In the genomic region with DNA sequence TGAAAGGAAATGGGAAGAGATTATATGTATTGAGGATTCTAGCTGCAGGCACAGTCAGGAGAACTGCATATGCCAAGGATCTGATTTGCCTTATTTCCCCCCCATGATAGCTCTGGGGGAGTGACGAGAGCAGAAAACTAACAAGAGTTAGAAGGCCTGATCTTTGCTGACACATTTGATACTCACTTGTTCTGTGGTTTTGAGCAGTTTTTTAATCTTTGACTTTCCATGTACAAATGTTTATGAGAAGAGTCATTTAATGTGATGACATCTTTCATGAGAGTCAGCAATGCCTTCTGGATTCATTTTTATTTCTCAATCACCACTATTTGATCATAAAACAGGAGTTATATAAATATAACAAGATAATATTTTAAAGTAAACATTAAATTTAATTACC, we compare ENCODE assay signal across 21 cellular contexts. TPM values are rescaled to one million over a fixed set of nuclear protein-coding genes. Genes with fewer than 3 reads are reported as not detected.
A peak's percentile ranks its signal among the peaks of the same experiment; 100 is the strongest.
DNase-seq lines count a peak whose midpoint lies in the region; ATAC-seq lines count a peak whose summit lies in the region.
"Had no signal": no experiment of that assay in that cellular context is flagged by ENCODE, and none has a peak within 500 bp of the region (broad histone marks: within the 10 kb centered on the region; RNA-seq: fewer than 3 reads in every experiment).

No MANE protein-coding gene starts in this region.

- no peak overlapping the region for H2AFZ ChIP-seq in ACC112 (ENCODE audit: low read length, unreplicated experiment)

- H3K27ac ChIP-seq in ACC112 (ENCODE audit: low read depth, low read length) = peak overlapping the region; percentile 88
- H3K27ac ChIP-seq: A549, SJCRH30, uterus had no signal

- H3K27ac Mint-ChIP-seq in activated naive CD8-positive, alpha-beta T cell treated with anti-CD3 and anti-CD28 coated beads for 36 hours = no peak overlapping the region

- H3K4me3 Mint-ChIP-seq in activated naive CD8-positive, alpha-beta T cell treated with anti-CD3 and anti-CD28 coated beads for 36 hours = no peak overlapping the region
- H3K4me3 Mint-ChIP-seq: neural crest cell had no signal

- no peaks in the 10 kb centered on the region for H3K27me3 ChIP-seq in ACC112 (ENCODE audit: insufficient read depth, low read length)
- H3K27me3 ChIP-seq: SJCRH30, uterus had no signal

- no peaks in the 10 kb centered on the region for H3K27me3 Mint-ChIP-seq in activated naive CD8-positive, alpha-beta T cell treated with anti-CD3 and anti-CD28 coated beads for 36 hours

- H3K9me3 Mint-ChIP-seq in activated naive CD8-positive, alpha-beta T cell treated with anti-CD3 and anti-CD28 coated beads for 36 hours = peaks cover 10% of the 10 kb centered on the region

- no peaks in the 10 kb centered on the region for H3K36me3 Mint-ChIP-seq in activated naive CD8-positive, alpha-beta T cell treated with anti-CD3 and anti-CD28 coated beads for 36 hours

- H3K79me2 ChIP-seq in ACC112 (ENCODE audit: control insufficient read depth, insufficient read depth, low read length, unreplicated experiment) = no peaks in the 10 kb centered on the region

- H3K4me1 Mint-ChIP-seq in activated naive CD8-positive, alpha-beta T cell treated with anti-CD3 and anti-CD28 coated beads for 36 hours = no peaks in the 10 kb centered on the region
- H3K4me1 Mint-ChIP-seq: neural crest cell had no signal

- no peak overlapping the region for H3K4me3 ChIP-seq in ACC112 (ENCODE audit: low read depth, low read length)
- H3K4me3 ChIP-seq: A549, SJCRH30, uterus had no signal

- peak; percentile 95 for DNase-seq in HCEC 1CT
- DNase-seq in amniotic epithelial cell (ENCODE audit: low read depth) = peak; percentile 89
- DNase-seq in fibroblast of the conjunctiva (ENCODE audit: low read depth) = peak; percentile 9
- no peak for DNase-seq in activated naive CD8-positive, alpha-beta T cell treated with anti-CD3 and anti-CD28 coated beads for 36 hours
- DNase-seq in NCI-H1417 treated with DMSO at 0.1 percent for 48 hours (lab: John Stamatoyannopoulos, UW) = no peak
- DNase-seq in activated CD4-positive, alpha-beta T cell treated with anti-CD3 and anti-CD28 coated beads, Interleukin-2, amount 50 U/mL, for 48 hours = no peak
- DNase-seq: activated CD4-positive, alpha-beta T cell treated with anti-CD3 and anti-CD28 coated beads for 48 hours; activated naive CD4-positive, alpha-beta T cell treated with anti-CD3 and anti-CD28 coated beads, Interleukin-2, amount 50 U/mL, for 16 hours; caudate nucleus; mesendoderm; NCI-H187 treated with DMSO at 0.1 percent for 48 hours; NCI-H510A; retina; SJCRH30; T-helper 9 cell; uterus had no signal

- peaks cover 26% of the 10 kb centered on the region for H3K4me1 ChIP-seq in ACC112 (ENCODE audit: control insufficient read depth, insufficient read depth, low read length, unreplicated experiment)
- H3K4me1 ChIP-seq: A549, SJCRH30, uterus had no signal

- H3K36me3 ChIP-seq in ACC112 (ENCODE audit: insufficient read depth, low read length) = no peaks in the 10 kb centered on the region
- H3K36me3 ChIP-seq: SJCRH30, uterus had no signal

- ATAC-seq in HG03354 (IDR thresholded peaks at IDR 0.05; ENCODE audit: poor library complexity, severe bottlenecking, unreplicated experiment) = no peak
- ATAC-seq: A549 had no signal

RNA-seq across cellular contexts. Expression of a gene that starts 12.7 kb away (rescaled TPM):
- total RNA-seq in activated naive CD8-positive, alpha-beta T cell treated with anti-CD3 and anti-CD28 coated beads for 36 hours = not detected
- total RNA-seq: G401, neural crest cell, SJCRH30, uterus had no signal

RNA-seq across cellular contexts. Expression of a gene that starts 59.8 kb away (rescaled TPM):
- not detected for total RNA-seq in activated naive CD8-positive, alpha-beta T cell treated with anti-CD3 and anti-CD28 coated beads for 36 hours
- total RNA-seq: G401, neural crest cell, SJCRH30, uterus had no signal

Comparison
In these comparisons a context has a peak if more than half of its experiments do, and no peak if none do; other contexts are left out.
1. DNase-seq: peak in HCEC 1CT (single experiment), amniotic epithelial cell (single experiment) and fibroblast of the conjunctiva (single experiment); none in activated naive CD8-positive, alpha-beta T cell treated with anti-CD3 and anti-CD28 coated beads for 36 hours (single experiment), NCI-H1417 treated with DMSO at 0.1 percent for 48 hours (single experiment) and activated CD4-positive, alpha-beta T cell treated with anti-CD3 and anti-CD28 coated beads, Interleukin-2, amount 50 U/mL, for 48 hours (0 of 2).